2 cellular contexts compared by ENCODE assay signal in the genomic region with DNA sequence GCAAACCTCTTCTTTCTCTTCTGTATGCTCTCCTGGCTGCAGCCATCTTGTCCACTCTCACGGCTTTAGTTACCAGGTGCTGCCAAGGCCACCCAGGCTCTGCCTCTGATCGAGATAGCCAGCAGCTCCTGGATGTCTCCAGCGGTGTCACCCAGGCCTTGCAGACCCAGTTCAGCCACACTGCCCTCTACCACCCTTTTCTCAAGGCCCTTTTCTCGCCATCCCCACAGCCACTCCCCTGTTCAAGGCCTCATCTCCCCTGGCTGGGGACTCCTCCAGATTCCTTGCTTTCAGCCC.
TF ChIP-seq lines count a peak whose summit lies in the region.

No MANE protein-coding gene starts in this region.

TF ChIP-seq in HepG2, 621 proteins besides CTCF, POLR2A, EP300 and RAD21:
- TF ChIP-seq ZBTB38 (CRISPR knock-in tag; IDR thresholded peaks at IDR 0.05) (peak; percentile 61; the same call in 1 of the 2 replicates), TEAD2 (CRISPR knock-in tag; IDR thresholded peaks at IDR 0.05) (no peak)

TF ChIP-seq in WTC11, 78 proteins besides CTCF, POLR2A, EP300 and RAD21:
- TF ChIP-seq, protein P1, sequence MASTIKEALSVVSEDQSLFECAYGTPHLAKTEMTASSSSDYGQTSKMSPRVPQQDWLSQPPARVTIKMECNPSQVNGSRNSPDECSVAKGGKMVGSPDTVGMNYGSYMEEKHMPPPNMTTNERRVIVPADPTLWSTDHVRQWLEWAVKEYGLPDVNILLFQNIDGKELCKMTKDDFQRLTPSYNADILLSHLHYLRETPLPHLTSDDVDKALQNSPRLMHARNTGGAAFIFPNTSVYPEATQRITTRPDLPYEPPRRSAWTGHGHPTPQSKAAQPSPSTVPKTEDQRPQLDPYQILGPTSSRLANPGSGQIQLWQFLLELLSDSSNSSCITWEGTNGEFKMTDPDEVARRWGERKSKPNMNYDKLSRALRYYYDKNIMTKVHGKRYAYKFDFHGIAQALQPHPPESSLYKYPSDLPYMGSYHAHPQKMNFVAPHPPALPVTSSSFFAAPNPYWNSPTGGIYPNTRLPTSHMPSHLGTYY (CRISPR knock-in tag; IDR thresholded peaks at IDR 0.05): no peak
- TF ChIP-seq ZNF263 (CRISPR knock-in tag; IDR thresholded peaks at IDR 0.05; ENCODE audit: low read depth): no peak
- TF ChIP-seq MYBL2 (CRISPR knock-in tag; IDR thresholded peaks at IDR 0.05): no peak
- TF ChIP-seq TCF7 (CRISPR knock-in tag; IDR thresholded peaks at IDR 0.05; ENCODE audit: low read depth): no peak
- TF ChIP-seq MXD4 (CRISPR knock-in tag; IDR thresholded peaks at IDR 0.05; ENCODE audit: borderline replicate concordance): no peak
- TF ChIP-seq, protein P2, sequence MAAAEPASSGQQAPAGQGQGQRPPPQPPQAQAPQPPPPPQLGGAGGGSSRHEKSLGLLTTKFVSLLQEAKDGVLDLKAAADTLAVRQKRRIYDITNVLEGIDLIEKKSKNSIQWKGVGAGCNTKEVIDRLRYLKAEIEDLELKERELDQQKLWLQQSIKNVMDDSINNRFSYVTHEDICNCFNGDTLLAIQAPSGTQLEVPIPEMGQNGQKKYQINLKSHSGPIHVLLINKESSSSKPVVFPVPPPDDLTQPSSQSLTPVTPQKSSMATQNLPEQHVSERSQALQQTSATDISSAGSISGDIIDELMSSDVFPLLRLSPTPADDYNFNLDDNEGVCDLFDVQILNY (CRISPR knock-in tag; IDR thresholded peaks at IDR 0.05): no peak
- TF ChIP-seq TEAD1 (CRISPR knock-in tag; IDR thresholded peaks at IDR 0.05): no peak
- TF ChIP-seq, protein P3, sequence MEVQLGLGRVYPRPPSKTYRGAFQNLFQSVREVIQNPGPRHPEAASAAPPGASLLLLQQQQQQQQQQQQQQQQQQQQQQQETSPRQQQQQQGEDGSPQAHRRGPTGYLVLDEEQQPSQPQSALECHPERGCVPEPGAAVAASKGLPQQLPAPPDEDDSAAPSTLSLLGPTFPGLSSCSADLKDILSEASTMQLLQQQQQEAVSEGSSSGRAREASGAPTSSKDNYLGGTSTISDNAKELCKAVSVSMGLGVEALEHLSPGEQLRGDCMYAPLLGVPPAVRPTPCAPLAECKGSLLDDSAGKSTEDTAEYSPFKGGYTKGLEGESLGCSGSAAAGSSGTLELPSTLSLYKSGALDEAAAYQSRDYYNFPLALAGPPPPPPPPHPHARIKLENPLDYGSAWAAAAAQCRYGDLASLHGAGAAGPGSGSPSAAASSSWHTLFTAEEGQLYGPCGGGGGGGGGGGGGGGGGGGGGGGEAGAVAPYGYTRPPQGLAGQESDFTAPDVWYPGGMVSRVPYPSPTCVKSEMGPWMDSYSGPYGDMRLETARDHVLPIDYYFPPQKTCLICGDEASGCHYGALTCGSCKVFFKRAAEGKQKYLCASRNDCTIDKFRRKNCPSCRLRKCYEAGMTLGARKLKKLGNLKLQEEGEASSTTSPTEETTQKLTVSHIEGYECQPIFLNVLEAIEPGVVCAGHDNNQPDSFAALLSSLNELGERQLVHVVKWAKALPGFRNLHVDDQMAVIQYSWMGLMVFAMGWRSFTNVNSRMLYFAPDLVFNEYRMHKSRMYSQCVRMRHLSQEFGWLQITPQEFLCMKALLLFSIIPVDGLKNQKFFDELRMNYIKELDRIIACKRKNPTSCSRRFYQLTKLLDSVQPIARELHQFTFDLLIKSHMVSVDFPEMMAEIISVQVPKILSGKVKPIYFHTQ (CRISPR knock-in tag; IDR thresholded peaks at IDR 0.05): no peak
- no peak for TF ChIP-seq ATF1 (CRISPR knock-in tag; IDR thresholded peaks at IDR 0.05)
- TF ChIP-seq, protein P4, sequence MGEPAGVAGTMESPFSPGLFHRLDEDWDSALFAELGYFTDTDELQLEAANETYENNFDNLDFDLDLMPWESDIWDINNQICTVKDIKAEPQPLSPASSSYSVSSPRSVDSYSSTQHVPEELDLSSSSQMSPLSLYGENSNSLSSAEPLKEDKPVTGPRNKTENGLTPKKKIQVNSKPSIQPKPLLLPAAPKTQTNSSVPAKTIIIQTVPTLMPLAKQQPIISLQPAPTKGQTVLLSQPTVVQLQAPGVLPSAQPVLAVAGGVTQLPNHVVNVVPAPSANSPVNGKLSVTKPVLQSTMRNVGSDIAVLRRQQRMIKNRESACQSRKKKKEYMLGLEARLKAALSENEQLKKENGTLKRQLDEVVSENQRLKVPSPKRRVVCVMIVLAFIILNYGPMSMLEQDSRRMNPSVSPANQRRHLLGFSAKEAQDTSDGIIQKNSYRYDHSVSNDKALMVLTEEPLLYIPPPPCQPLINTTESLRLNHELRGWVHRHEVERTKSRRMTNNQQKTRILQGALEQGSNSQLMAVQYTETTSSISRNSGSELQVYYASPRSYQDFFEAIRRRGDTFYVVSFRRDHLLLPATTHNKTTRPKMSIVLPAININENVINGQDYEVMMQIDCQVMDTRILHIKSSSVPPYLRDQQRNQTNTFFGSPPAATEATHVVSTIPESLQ (CRISPR knock-in tag; IDR thresholded peaks at IDR 0.05): no peak
- no peak for TF ChIP-seq ELF4 (CRISPR knock-in tag; IDR thresholded peaks at IDR 0.05; ENCODE audit: low read depth)
